Comparison of ENCODE assay signal across 8 cellular contexts in the genomic region with DNA sequence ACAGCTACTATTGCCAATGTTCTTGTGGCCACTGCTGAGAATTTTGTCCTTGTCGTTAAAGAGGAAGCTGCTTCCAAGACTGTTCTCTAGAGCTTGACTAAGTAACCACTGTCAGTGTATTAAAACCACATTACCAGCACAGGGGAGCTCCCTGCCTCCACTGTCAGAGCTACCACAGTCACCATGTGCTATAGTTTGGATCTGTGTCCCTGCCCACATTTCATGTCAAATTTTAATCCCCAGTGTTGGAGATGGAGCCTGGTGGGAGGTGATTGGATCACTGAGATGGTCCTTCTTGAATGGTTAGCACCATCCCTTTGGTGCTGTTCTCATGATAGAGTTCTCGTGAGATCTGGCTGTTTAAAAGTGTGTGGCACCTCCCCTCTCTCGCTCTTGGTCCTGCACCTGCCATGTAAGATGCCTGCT. TPM values are rescaled to one million over a fixed set of nuclear protein-coding genes. Genes with fewer than 3 reads are reported as not detected.
A peak's percentile ranks its signal among the peaks of the same experiment; 100 is the strongest.
DNase-seq lines count a peak whose midpoint lies in the region; ATAC-seq and TF ChIP-seq lines count a peak whose summit lies in the region.

No MANE protein-coding gene starts in this region.

- no peaks in the 10 kb centered on the region for H3K36me3 ChIP-seq in testis (ENCODE audit: low read depth, missing control alignments)

- H3K27ac ChIP-seq in testis = no peak overlapping the region

- intact Hi-C loops in testis (cut with DNase I; ENCODE audit: low total_unique reads) = no loop called here

- no peaks in the 10 kb centered on the region for H3K4me1 ChIP-seq in testis

- no peak overlapping the region for H3K4me3 Mint-ChIP-seq in activated naive CD4-positive, alpha-beta T cell treated with anti-CD3 and anti-CD28 coated beads, Interleukin-2, amount 10 ng/mL, durations not matched to agents 7 days and 5 days

- no peaks in the 10 kb centered on the region for H3K27me3 Mint-ChIP-seq in activated naive CD4-positive, alpha-beta T cell treated with anti-CD3 and anti-CD28 coated beads, Interleukin-2, amount 10 ng/mL, durations not matched to agents 7 days and 5 days

- TF ChIP-seq POLR2A in testis (IDR thresholded peaks at IDR 0.05) = no peak

- no peaks in the 10 kb centered on the region for H3K9me3 ChIP-seq in testis

- peaks cover 22% of the 10 kb centered on the region for H3K9me3 Mint-ChIP-seq in activated naive CD4-positive, alpha-beta T cell treated with anti-CD3 and anti-CD28 coated beads, Interleukin-2, amount 10 ng/mL, durations not matched to agents 7 days and 5 days

- no peaks in the 10 kb centered on the region for H3K27me3 ChIP-seq in testis

- peak; percentile 67 for ATAC-seq in HG03565 (IDR thresholded peaks at IDR 0.05; ENCODE audit: unreplicated experiment)
- ATAC-seq in HG03354 (IDR thresholded peaks at IDR 0.05; ENCODE audit: poor library complexity, severe bottlenecking, unreplicated experiment) = no peak

- peaks cover 25% of the 10 kb centered on the region for H3K36me3 Mint-ChIP-seq in activated naive CD4-positive, alpha-beta T cell treated with anti-CD3 and anti-CD28 coated beads, Interleukin-2, amount 10 ng/mL, durations not matched to agents 7 days and 5 days

- peak overlapping the region; percentile 91 for H3K27ac Mint-ChIP-seq in activated naive CD4-positive, alpha-beta T cell treated with anti-CD3 and anti-CD28 coated beads, Interleukin-2, amount 10 ng/mL, durations not matched to agents 7 days and 5 days

- CTCF ChIA-PET in activated naive CD4-positive, alpha-beta T cell treated with anti-CD3 and anti-CD28 coated beads, Interleukin-2, amount 10 ng/mL, durations not matched to agents 7 days and 5 days (lab: Charles Lee) = interaction anchor here (0.7 to 1.3 kb wide), 5 partner anchors 9 to 243 kb away, joined by 3 read pairs; no protein-coding TSS in a partner anchor

- peaks cover 52% of the 10 kb centered on the region for H3K4me1 Mint-ChIP-seq in activated naive CD4-positive, alpha-beta T cell treated with anti-CD3 and anti-CD28 coated beads, Interleukin-2, amount 10 ng/mL, durations not matched to agents 7 days and 5 days

- H3K4me3 ChIP-seq in testis = no peak overlapping the region

- TF ChIP-seq CTCF in testis (IDR thresholded peaks at IDR 0.05) = no peak

- 82 to 88% methylated on average over 3 of the region's 3 CpGs for WGBS in testis, 2 donors

- DNase-seq in activated naive CD4-positive, alpha-beta T cell treated with Interleukin-2 at 50 U/mL for 16 hours = peak; percentile 25
- no peak for DNase-seq in activated naive CD4-positive, alpha-beta T cell (lab: John Stamatoyannopoulos, UW)
- DNase-seq in activated naive CD4-positive, alpha-beta T cell treated with anti-CD3 and anti-CD28 coated beads, Interleukin-2, amount 10 ng/mL, durations not matched to agents 7 days and 5 days = peak; percentile 66
- DNase-seq in hippocampal formation (lab: John Stamatoyannopoulos, UW) (no peak), testis (no peak), cerebellar nuclear complex (lab: John Stamatoyannopoulos, UW) (no peak)

RNA-seq across cellular contexts. Expression of gene RAP1B, which starts 23.2 kb away (rescaled TPM):
- 100 to 1,000 TPM; 190 to 200 TPM for total RNA-seq in testis
- polyA plus RNA-seq in testis (ENCODE audit: insufficient read depth, low read depth, low replicate concordance) = 133 TPM

Comparison
In these comparisons a context has a peak if more than half of its experiments do, and no peak if none do; other contexts are left out.
1. DNase-seq: peak in activated naive CD4-positive, alpha-beta T cell treated with Interleukin-2 at 50 U/mL for 16 hours (single experiment) and activated naive CD4-positive, alpha-beta T cell treated with anti-CD3 and anti-CD28 coated beads, Interleukin-2, amount 10 ng/mL, durations not matched to agents 7 days and 5 days (single experiment); none in activated naive CD4-positive, alpha-beta T cell (0 of 4), hippocampal formation (0 of 2), testis (single experiment) and cerebellar nuclear complex (0 of 2).